In the genomic region with DNA sequence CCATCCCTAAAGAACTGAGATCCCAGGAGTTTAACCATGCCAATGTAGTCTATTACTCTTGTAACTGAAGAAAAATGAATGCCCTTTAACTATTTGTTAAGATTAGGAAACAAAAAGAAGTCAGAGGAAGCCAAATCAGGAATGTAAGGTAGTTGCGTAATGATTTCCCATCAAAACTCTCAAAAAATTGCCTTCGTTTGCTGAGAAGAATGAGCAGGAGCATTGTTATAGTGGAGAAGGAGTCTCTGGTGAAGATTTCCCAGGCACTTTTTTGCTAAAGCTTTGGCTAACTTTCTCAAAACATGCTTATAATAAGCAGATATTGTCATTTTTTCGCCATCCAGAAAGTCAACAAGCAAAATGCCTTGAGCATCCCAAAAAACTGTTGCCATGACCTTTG, we compare ENCODE assay signal across 2 cellular contexts.
TF ChIP-seq lines count a peak whose summit lies in the region.

No MANE protein-coding gene starts in this region.

TF ChIP-seq in IMR-90, 13 proteins besides CTCF, POLR2A, EP300 and RAD21 (continued from another document):
- TF ChIP-seq, protein P1, sequence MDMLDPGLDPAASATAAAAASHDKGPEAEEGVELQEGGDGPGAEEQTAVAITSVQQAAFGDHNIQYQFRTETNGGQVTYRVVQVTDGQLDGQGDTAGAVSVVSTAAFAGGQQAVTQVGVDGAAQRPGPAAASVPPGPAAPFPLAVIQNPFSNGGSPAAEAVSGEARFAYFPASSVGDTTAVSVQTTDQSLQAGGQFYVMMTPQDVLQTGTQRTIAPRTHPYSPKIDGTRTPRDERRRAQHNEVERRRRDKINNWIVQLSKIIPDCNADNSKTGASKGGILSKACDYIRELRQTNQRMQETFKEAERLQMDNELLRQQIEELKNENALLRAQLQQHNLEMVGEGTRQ (IDR thresholded peaks at IDR 0.05; ENCODE audit: low read depth, low read length), result no peak

TF ChIP-seq in K562, 482 proteins besides CTCF, POLR2A, EP300 and RAD21:
- TF ChIP-seq CEBPB (tag; IDR thresholded peaks at IDR 0.05), result 0 out of 2 replicates have a peak, but pooled peaks have one; percentile 22
- TF ChIP-seq JUN (IDR thresholded peaks at IDR 0.05; ENCODE audit: borderline replicate concordance, low read depth, low read length), result no peak
- TF ChIP-seq JUN (CRISPR knock-in tag; IDR thresholded peaks at IDR 0.05; ENCODE audit: borderline replicate concordance), result no peak
TF ChIP-seq in K562: peak in this region for 1.
